8 cellular contexts compared by ENCODE assay signal in the genomic region with DNA sequence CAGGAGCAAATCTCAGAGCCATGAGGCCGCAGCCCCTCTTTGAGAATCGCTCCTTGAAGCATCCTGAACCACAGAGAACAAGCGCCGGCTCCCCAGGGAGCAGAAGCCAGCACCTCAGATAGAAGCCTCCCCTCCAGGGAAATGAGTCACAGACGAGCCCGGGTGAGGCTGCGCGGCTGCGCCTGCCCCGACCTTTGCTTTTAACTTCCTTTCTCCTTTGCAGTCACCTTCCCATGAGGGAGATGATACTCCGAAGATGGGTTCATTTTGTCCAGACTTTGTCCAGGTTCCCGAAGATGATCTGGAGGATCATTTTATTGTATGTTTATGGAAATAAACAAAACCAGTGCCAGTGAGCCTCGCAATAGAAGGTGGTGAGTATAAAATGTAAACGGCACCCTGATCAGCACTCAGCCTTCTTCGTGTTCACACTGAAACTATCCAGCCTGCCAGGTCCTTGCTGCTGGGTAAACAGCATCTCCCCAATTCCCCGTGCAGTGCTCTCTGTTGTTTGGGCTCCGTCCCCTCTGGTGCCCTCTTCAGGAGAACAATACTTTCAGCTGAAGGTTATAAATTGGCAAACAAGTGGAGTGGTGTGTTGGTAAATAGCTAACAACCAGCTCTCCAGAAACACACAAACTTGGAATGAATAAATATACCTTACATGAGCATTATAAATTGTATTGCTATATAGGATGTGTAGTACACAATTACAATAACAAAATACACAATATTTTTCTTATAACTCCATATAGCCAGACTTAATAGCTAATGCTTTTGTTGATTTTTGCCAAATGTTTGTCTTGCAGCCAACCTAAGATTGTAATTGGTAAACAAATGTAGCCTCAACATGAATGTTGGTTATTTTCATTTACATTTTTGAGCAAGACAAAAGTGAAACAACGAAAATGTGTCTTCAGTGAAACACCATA. TPM values are rescaled to one million over a fixed set of nuclear protein-coding genes. Genes with fewer than 3 reads are reported as not detected.
DNase-seq lines count a peak whose midpoint lies in the region; ATAC-seq and TF ChIP-seq lines count a peak whose summit lies in the region.

No MANE protein-coding gene starts in this region.

- H3K27ac Mint-ChIP-seq in activated naive CD4-positive, alpha-beta T cell treated with anti-CD3 and anti-CD28 coated beads, Interleukin-2, amount 50 U/mL, for 72 hours, result peak overlapping the region; percentile 70 to 79

- H3K36me3 Mint-ChIP-seq in activated naive CD4-positive, alpha-beta T cell treated with anti-CD3 and anti-CD28 coated beads, Interleukin-2, amount 50 U/mL, for 72 hours, result peaks cover 0 to under 1% of the 10 kb centered on the region in 2 donors

- CTCF ChIA-PET in RWPE1 (lab: Yijun Ruan, JAX), result interaction anchor here (0.6 to 2.6 kb wide), 8 partner anchors 8 to 1077 kb away, joined by 3 to 34 read pairs (median 4); no protein-coding TSS in a partner anchor

- H3K9me3 ChIP-seq in KOPT-K1 (ENCODE audit: insufficient read depth, low read length, poor library complexity, severe bottlenecking), result no peaks in the 10 kb centered on the region

- DNase-seq in GM04503 (ENCODE audit: low read depth) (peak; percentile 44), GOT3 (lab: John Stamatoyannopoulos, UW) (peak; percentile 10), RWPE1 (ENCODE audit: low spot score) (peak; percentile 86), Right ventricle myocardium superior (peak; percentile 55), pons (ENCODE audit: low spot score) (peak; percentile 91), middle frontal gyrus (ENCODE audit: extremely low spot score, low spot score) (no peak)
- DNase-seq in activated naive CD4-positive, alpha-beta T cell treated with anti-CD3 and anti-CD28 coated beads, Interleukin-2, amount 50 U/mL, for 72 hours (ENCODE audit: low spot score in 2 of 2), result peak in 1 of 2 donors; percentile 55

- peak; percentile 90 to 98 for ATAC-seq in activated naive CD4-positive, alpha-beta T cell treated with anti-CD3 and anti-CD28 coated beads, Interleukin-2, amount 50 U/mL, for 72 hours
- peak; percentile 69 for ATAC-seq in Right ventricle myocardium superior (ENCODE audit: poor library complexity)

- no peaks in the 10 kb centered on the region for H3K36me3 ChIP-seq in KOPT-K1 (ENCODE audit: insufficient read depth, low read length)

- TF ChIP-seq CTCF in RWPE1 (conservative IDR thresholded peaks at IDR 0.05; ENCODE audit: low read depth), result peak; percentile 77

- intact Hi-C loops in Right ventricle myocardium superior (cut with DNase I), result loop anchor here (5.0 kb wide), 1 partner anchor 296 kb away; no protein-coding TSS in a partner anchor

- no peaks in the 10 kb centered on the region for H3K9me3 Mint-ChIP-seq in activated naive CD4-positive, alpha-beta T cell treated with anti-CD3 and anti-CD28 coated beads, Interleukin-2, amount 50 U/mL, for 72 hours

- POLR2A ChIA-PET in RWPE1 (lab: Yijun Ruan, JAX; ENCODE audit: low non-redundant PET), result no interaction called here

- H3K27ac ChIP-seq in KOPT-K1 (ENCODE audit: low read depth, low read length, poor library complexity, severe bottlenecking), result peak overlapping the region; percentile 51
- peak overlapping the region; percentile 83 for H3K27ac ChIP-seq in RWPE1

RNA-seq across cellular contexts. Expression of gene TMEM181, which starts 41.4 kb away (rescaled TPM):
- 10 to 100 TPM; 11.9 to 12.3 TPM for total RNA-seq in activated naive CD4-positive, alpha-beta T cell treated with anti-CD3 and anti-CD28 coated beads, Interleukin-2, amount 50 U/mL, for 72 hours
- total RNA-seq in Right ventricle myocardium superior, result 8.8 TPM
